In genomic region chr1:12472798-12473551, GRCh38 we compare ENCODE assay signal across 8 cellular contexts.
A peak's percentile ranks its signal among the peaks of the same experiment; 100 is the strongest.
DNase-seq lines count a peak whose midpoint lies in the region; ATAC-seq and TF ChIP-seq lines count a peak whose summit lies in the region.

No MANE protein-coding gene starts in this region.

- H3K27me3 Mint-ChIP-seq in CD4-positive, alpha-beta T cell = no peaks in the 10 kb centered on the region

- peak; percentile 25 to 70 (median 60) for DNase-seq in CD4-positive, alpha-beta T cell
- peak; percentile 23 for DNase-seq in T-helper 9 cell
- peak; percentile 50 for DNase-seq in brain microvascular endothelial cell
- peak; percentile 69 for DNase-seq in stimulated activated CD4-positive, alpha-beta T cell treated with anti-CD3 and anti-CD28 coated beads, Interleukin-12 subunit alpha, Interleukin-12 subunit beta, amount 100 ng/mL, for 4 hours
- no peak for DNase-seq in putamen (ENCODE audit: low spot score)
- DNase-seq in kidney tubule cell (ENCODE audit: low spot score) = no peak
- no peak for DNase-seq in DMS53 treated with DMSO at 0.1 percent for 48 hours (lab: John Stamatoyannopoulos, UW; ENCODE audit: unreplicated experiment)
- no peak for DNase-seq in H7

- CTCF ChIA-PET in CD4-positive, alpha-beta T cell (lab: Charles Lee) = interaction anchor here (1.1 to 1.3 kb wide), 2 partner anchors 19 to 34 kb away, joined by 3 read pairs; no protein-coding TSS in a partner anchor

- H3K9me3 Mint-ChIP-seq in CD4-positive, alpha-beta T cell = no peaks in the 10 kb centered on the region

- peak; percentile 75 for ATAC-seq in CD4-positive, alpha-beta T cell (ENCODE audit: poor library complexity)

- H3K27me3 ChIP-seq in CD4-positive, alpha-beta T cell (ENCODE audit: control insufficient read depth, insufficient read depth, low read length) = no peaks in the 10 kb centered on the region
- H3K27me3 ChIP-seq in brain microvascular endothelial cell (replicated peaks) = no peaks in the 10 kb centered on the region
- H3K27me3 ChIP-seq in H7 (ENCODE audit: control insufficient read depth, insufficient read depth, low read length) = no peaks in the 10 kb centered on the region

- intact Hi-C loops in CD4-positive, alpha-beta T cell (cut with DNase I, micrococcal nuclease) = loop anchor here in 1 of 2 experiments (2.0 to 10.0 kb wide), 4 partner anchors 22 to 142 kb away; partner anchors contain the start of gene DHRS3

- POLR2A ChIA-PET in CD4-positive, alpha-beta T cell (lab: Charles Lee) = interaction anchor here (0.8 to 2.6 kb wide), 13 partner anchors 7 to 145 kb away, joined by 3 to 24 read pairs (median 3); partner anchors contain the start of gene DHRS3

- H3K27ac ChIP-seq in CD4-positive, alpha-beta T cell (ENCODE audit: low read depth, low read length) = peak overlapping the region; percentile 59
- H3K27ac ChIP-seq in brain microvascular endothelial cell = peak overlapping the region; percentile 99

- peak overlapping the region; percentile 88 for H3K27ac Mint-ChIP-seq in CD4-positive, alpha-beta T cell

- H3K4me3 ChIP-seq in brain microvascular endothelial cell (ENCODE audit: low read depth, low read length) (no peak overlapping the region), H7 (ENCODE audit: insufficient read depth, low read depth, low read length) (no peak overlapping the region)

- in situ Hi-C loops in brain microvascular endothelial cell (cut with HindIII; ENCODE audit: low pct_ligation_motif_present, low sequenced_read_pairs) = no loop called here

- no peak for TF ChIP-seq CTCF in CD4-positive, alpha-beta T cell (IDR thresholded peaks at IDR 0.05)
- TF ChIP-seq CTCF in brain microvascular endothelial cell (IDR thresholded peaks at IDR 0.05; ENCODE audit: low read depth, low read length, missing control alignments) = no peak

- H3K36me3 ChIP-seq in brain microvascular endothelial cell (replicated peaks) = peaks cover 4% of the 10 kb centered on the region
- no peaks in the 10 kb centered on the region for H3K36me3 ChIP-seq in H7 (replicated peaks; ENCODE audit: control insufficient read depth, insufficient read depth, low read length)

- no peaks in the 10 kb centered on the region for H3K9me3 ChIP-seq in CD4-positive, alpha-beta T cell (ENCODE audit: control insufficient read depth, low read length)

- peaks cover 6% of the 10 kb centered on the region for H3K36me3 Mint-ChIP-seq in CD4-positive, alpha-beta T cell (ENCODE audit: low read depth)

- H3K4me1 Mint-ChIP-seq in CD4-positive, alpha-beta T cell (ENCODE audit: low read depth) = peaks cover 87% of the 10 kb centered on the region

- peak overlapping the region; percentile 55 for H3K4me3 Mint-ChIP-seq in CD4-positive, alpha-beta T cell

Comparison
In these comparisons a context has a peak if more than half of its experiments do, and no peak if none do; other contexts are left out.
1. DNase-seq: peak in CD4-positive, alpha-beta T cell (10 of 10), T-helper 9 cell (single experiment), brain microvascular endothelial cell (single experiment) and stimulated activated CD4-positive, alpha-beta T cell treated with anti-CD3 and anti-CD28 coated beads, Interleukin-12 subunit alpha, Interleukin-12 subunit beta, amount 100 ng/mL, for 4 hours (single experiment); none in putamen (single experiment), kidney tubule cell (single experiment), DMS53 treated with DMSO at 0.1 percent for 48 hours (single experiment) and H7 (single experiment).